ENCODE assay signal across 1 cellular context in the genomic region with DNA sequence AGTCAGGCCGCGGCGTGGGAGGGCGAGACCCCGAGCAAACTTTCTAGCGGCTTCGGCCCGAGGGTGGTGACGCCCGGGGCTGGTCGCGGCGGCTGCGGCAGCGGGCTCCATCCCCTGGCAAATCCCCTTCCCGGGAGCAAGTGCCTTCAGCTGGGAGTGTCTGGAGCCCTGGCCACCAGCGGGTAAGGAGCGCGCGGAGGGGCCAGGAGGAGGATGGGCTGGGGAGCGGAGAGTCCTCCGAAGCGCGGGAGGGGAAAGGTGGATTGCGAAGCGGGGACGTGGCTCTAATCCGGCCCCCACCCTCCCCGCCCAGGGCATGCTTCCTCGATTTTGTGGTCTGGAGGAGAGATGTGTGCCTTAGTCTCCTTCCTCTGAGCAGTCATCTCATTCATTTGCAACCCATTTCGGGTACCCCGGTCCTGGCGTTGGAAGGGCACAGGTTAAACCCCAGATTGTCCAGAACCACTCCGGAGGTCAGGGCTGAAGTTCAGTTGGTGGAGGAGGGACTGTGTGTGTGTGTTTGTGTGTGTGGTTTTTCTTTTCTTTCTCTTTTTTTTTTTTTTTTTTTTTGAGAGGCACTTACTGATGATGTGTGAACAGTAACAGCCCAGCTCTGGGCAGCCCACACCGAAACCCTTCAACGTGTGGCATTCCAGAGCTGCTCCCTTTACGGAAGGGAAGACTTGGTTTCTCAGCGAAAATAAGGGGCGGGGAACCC.
A peak's percentile ranks its signal among the peaks of the same experiment; 100 is the strongest.
TF ChIP-seq lines count a peak whose summit lies in the region.

No MANE protein-coding gene starts in this region.

TF ChIP-seq in H1, 55 proteins besides CTCF, POLR2A, EP300 and RAD21 (continued from another document):
- TF ChIP-seq RBBP5 (IDR thresholded peaks at IDR 0.05; ENCODE audit: borderline replicate concordance, low read depth, low read length) (0 out of 2 replicates have a peak, but pooled peaks have one; percentile 57), SAP30 (IDR thresholded peaks at IDR 0.05; ENCODE audit: insufficient read depth, insufficient replicate concordance, low read length) (no peak), KDM4A (IDR thresholded peaks at IDR 0.05; ENCODE audit: low read depth, low read length, severe bottlenecking) (peak; percentile 1), CBX5 (IDR thresholded peaks at IDR 0.05; ENCODE audit: low read depth, low read length) (no peak), EZH2 (IDR thresholded peaks at IDR 0.05; ENCODE audit: low read depth, low read length, severe bottlenecking) (peak; percentile 50), RFX5 (IDR thresholded peaks at IDR 0.05; ENCODE audit: borderline replicate concordance, low read depth, low read length) (no peak), SP1 (IDR thresholded peaks at IDR 0.05; ENCODE audit: low read depth, low read length) (no peak), TBP (IDR thresholded peaks at IDR 0.05; ENCODE audit: low read depth, low read length) (0 out of 2 replicates have a peak, but pooled peaks have one; percentile 10)
- TF ChIP-seq, protein P1, sequence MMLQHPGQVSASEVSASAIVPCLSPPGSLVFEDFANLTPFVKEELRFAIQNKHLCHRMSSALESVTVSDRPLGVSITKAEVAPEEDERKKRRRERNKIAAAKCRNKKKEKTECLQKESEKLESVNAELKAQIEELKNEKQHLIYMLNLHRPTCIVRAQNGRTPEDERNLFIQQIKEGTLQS (IDR thresholded peaks at IDR 0.05; ENCODE audit: insufficient read depth, low read depth, low read length) = no peak
- TF ChIP-seq, protein P2, sequence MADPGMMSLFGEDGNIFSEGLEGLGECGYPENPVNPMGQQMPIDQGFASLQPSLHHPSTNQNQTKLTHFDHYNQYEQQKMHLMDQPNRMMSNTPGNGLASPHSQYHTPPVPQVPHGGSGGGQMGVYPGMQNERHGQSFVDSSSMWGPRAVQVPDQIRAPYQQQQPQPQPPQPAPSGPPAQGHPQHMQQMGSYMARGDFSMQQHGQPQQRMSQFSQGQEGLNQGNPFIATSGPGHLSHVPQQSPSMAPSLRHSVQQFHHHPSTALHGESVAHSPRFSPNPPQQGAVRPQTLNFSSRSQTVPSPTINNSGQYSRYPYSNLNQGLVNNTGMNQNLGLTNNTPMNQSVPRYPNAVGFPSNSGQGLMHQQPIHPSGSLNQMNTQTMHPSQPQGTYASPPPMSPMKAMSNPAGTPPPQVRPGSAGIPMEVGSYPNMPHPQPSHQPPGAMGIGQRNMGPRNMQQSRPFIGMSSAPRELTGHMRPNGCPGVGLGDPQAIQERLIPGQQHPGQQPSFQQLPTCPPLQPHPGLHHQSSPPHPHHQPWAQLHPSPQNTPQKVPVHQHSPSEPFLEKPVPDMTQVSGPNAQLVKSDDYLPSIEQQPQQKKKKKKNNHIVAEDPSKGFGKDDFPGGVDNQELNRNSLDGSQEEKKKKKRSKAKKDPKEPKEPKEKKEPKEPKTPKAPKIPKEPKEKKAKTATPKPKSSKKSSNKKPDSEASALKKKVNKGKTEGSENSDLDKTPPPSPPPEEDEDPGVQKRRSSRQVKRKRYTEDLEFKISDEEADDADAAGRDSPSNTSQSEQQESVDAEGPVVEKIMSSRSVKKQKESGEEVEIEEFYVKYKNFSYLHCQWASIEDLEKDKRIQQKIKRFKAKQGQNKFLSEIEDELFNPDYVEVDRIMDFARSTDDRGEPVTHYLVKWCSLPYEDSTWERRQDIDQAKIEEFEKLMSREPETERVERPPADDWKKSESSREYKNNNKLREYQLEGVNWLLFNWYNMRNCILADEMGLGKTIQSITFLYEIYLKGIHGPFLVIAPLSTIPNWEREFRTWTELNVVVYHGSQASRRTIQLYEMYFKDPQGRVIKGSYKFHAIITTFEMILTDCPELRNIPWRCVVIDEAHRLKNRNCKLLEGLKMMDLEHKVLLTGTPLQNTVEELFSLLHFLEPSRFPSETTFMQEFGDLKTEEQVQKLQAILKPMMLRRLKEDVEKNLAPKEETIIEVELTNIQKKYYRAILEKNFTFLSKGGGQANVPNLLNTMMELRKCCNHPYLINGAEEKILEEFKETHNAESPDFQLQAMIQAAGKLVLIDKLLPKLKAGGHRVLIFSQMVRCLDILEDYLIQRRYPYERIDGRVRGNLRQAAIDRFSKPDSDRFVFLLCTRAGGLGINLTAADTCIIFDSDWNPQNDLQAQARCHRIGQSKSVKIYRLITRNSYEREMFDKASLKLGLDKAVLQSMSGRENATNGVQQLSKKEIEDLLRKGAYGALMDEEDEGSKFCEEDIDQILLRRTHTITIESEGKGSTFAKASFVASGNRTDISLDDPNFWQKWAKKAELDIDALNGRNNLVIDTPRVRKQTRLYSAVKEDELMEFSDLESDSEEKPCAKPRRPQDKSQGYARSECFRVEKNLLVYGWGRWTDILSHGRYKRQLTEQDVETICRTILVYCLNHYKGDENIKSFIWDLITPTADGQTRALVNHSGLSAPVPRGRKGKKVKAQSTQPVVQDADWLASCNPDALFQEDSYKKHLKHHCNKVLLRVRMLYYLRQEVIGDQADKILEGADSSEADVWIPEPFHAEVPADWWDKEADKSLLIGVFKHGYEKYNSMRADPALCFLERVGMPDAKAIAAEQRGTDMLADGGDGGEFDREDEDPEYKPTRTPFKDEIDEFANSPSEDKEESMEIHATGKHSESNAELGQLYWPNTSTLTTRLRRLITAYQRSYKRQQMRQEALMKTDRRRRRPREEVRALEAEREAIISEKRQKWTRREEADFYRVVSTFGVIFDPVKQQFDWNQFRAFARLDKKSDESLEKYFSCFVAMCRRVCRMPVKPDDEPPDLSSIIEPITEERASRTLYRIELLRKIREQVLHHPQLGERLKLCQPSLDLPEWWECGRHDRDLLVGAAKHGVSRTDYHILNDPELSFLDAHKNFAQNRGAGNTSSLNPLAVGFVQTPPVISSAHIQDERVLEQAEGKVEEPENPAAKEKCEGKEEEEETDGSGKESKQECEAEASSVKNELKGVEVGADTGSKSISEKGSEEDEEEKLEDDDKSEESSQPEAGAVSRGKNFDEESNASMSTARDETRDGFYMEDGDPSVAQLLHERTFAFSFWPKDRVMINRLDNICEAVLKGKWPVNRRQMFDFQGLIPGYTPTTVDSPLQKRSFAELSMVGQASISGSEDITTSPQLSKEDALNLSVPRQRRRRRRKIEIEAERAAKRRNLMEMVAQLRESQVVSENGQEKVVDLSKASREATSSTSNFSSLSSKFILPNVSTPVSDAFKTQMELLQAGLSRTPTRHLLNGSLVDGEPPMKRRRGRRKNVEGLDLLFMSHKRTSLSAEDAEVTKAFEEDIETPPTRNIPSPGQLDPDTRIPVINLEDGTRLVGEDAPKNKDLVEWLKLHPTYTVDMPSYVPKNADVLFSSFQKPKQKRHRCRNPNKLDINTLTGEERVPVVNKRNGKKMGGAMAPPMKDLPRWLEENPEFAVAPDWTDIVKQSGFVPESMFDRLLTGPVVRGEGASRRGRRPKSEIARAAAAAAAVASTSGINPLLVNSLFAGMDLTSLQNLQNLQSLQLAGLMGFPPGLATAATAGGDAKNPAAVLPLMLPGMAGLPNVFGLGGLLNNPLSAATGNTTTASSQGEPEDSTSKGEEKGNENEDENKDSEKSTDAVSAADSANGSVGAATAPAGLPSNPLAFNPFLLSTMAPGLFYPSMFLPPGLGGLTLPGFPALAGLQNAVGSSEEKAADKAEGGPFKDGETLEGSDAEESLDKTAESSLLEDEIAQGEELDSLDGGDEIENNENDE (IDR thresholded peaks at IDR 0.05; ENCODE audit: insufficient replicate concordance, low read length) = no peak
- TF ChIP-seq, protein P3, sequence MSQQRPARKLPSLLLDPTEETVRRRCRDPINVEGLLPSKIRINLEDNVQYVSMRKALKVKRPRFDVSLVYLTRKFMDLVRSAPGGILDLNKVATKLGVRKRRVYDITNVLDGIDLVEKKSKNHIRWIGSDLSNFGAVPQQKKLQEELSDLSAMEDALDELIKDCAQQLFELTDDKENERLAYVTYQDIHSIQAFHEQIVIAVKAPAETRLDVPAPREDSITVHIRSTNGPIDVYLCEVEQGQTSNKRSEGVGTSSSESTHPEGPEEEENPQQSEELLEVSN (IDR thresholded peaks at IDR 0.05) = peak; percentile 35; the same call in 1 of the 2 replicates
